Comparison of ENCODE assay signal across 8 cellular contexts in the genomic region with DNA sequence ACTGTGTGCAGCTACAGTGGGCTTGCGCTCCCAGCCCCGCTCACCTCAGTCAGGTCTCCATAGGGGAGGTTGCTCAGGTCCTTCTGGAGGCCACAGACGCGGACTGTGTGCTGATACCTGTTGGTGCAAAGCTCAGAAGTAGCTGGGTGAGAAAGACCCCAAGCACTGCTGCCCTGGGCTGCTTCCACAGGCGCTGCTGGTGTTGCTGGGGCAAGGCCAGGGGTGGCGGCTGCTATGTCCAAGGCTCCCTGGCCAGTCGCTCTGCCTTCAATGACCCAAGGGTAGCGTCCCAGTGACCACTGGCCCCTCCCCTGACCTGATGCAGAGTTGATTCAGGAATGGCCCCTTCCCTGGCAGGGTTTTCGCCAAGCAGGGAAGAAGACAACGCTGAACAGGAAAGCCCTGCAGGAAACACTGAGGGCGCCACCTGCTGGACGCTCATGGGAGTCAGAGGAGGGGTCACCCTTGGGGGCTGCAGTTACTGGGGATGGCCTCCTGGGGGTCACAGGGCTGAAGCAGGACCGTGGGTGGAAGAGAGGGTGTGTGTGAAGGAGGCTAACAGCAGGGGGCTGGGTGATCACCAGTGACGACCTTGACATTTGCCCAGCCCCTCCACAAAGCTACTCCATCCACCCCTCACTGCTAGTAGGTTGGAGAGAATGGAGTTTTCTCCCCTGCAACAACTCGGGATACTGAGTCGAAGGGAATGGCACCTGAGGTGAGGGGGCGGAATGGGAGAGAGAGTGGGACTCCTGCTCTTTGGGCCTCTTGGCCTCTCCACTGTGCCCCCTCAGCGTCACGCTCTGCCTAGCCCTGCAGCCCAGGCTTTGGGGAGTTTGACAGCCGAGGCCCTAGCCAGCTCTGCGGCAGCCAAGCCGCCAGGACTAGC. TPM values are rescaled to one million over a fixed set of nuclear protein-coding genes. Genes with fewer than 3 reads are reported as not detected.
A peak's percentile ranks its signal among the peaks of the same experiment; 100 is the strongest.
DNase-seq lines count a peak whose midpoint lies in the region; ATAC-seq, FAIRE-seq and TF ChIP-seq lines count a peak whose summit lies in the region.

No MANE protein-coding gene starts in this region.

- no peak overlapping the region for H3K4me3 Mint-ChIP-seq in CD14-positive monocyte

- H3K9me3 Mint-ChIP-seq in CD14-positive monocyte, result peaks cover 0 to 2% (median 0%) of the 10 kb centered on the region in 7 donors

- H3K9ac ChIP-seq in kidney (ENCODE audit: low read length in 2 of 2), result no peak overlapping the region

- peak; percentile 70 for ATAC-seq in GM18870 (IDR thresholded peaks at IDR 0.05; ENCODE audit: unreplicated experiment)

- H3K4me1 ChIP-seq in adrenal gland (replicated peaks in 1 of 2) (no peaks in the 10 kb centered on the region), kidney (ENCODE audit: control insufficient read depth in 1 of 2, insufficient read depth in 1 of 2, low read depth in 1 of 2, low read length in 2 of 2) (no peaks in the 10 kb centered on the region), sigmoid colon (no peaks in the 10 kb centered on the region)

- no peak for TF ChIP-seq EP300 in sigmoid colon (IDR thresholded peaks at IDR 0.05)

- no peaks in the 10 kb centered on the region for H3K9me3 ChIP-seq in adrenal gland (replicated peaks in 1 of 3)
- no peaks in the 10 kb centered on the region for H3K9me3 ChIP-seq in kidney (ENCODE audit: control insufficient read depth in 1 of 2, low read length in 2 of 2)
- no peaks in the 10 kb centered on the region for H3K9me3 ChIP-seq in sigmoid colon

- no peak for FAIRE-seq in HTR-8/SVneo (lab: Jason Lieb, UNC)
- no peak for FAIRE-seq in kidney (lab: Jason Lieb, UNC)

- intact Hi-C loops in CD14-positive monocyte (cut with micrococcal nuclease), result no loop called here
- intact Hi-C loops in adrenal gland (cut with DNase I), result no loop called here
- intact Hi-C loops in kidney (cut with DNase I), result no loop called here
- intact Hi-C loops in sigmoid colon (cut with DNase I), result no loop called here

- H3K4me3 ChIP-seq in adrenal gland, result no peak overlapping the region
- no peak overlapping the region for H3K4me3 ChIP-seq in kidney (ENCODE audit: low read length in 2 of 2)
- no peak overlapping the region for H3K4me3 ChIP-seq in sigmoid colon

- 57 to 66% (median 62%) methylated on average over 13 to 22 of the region's 22 CpGs for WGBS in adrenal gland, 4 donors
- 61 to 63% methylated on average over 22 of the region's 22 CpGs for WGBS in sigmoid colon, 2 donors

- H3K27ac ChIP-seq in adrenal gland (no peak overlapping the region), kidney (ENCODE audit: low read depth in 2 of 2, low read length in 2 of 2) (no peak overlapping the region), sigmoid colon (no peak overlapping the region)

- H3K27me3 ChIP-seq in adrenal gland (no peaks in the 10 kb centered on the region), sigmoid colon (no peaks in the 10 kb centered on the region)

- peaks cover 0 to 4% (median 4%) of the 10 kb centered on the region in 3 donors for H3K27me3 Mint-ChIP-seq in CD14-positive monocyte (ENCODE audit: low read depth in 3 of 3)

- peaks cover 3% of the 10 kb centered on the region for H3K4me1 Mint-ChIP-seq in CD14-positive monocyte

- no peaks in the 10 kb centered on the region for H3K36me3 Mint-ChIP-seq in CD14-positive monocyte

- TF ChIP-seq CTCF in CD14-positive monocyte (IDR thresholded peaks at IDR 0.05) (peak; percentile 79), adrenal gland (IDR thresholded peaks at IDR 0.05) (peak; percentile 31 to 60 (median 46)), kidney (IDR thresholded peaks at IDR 0.05; ENCODE audit: borderline replicate concordance, extremely low read depth, insufficient read depth) (peak; percentile 34), sigmoid colon (IDR thresholded peaks at IDR 0.05) (peak in 1 of 4 experiments; percentile 21)

- no peak overlapping the region for H3K27ac Mint-ChIP-seq in CD14-positive monocyte

- H3K36me3 ChIP-seq in adrenal gland (replicated peaks in 1 of 2) (no peaks in the 10 kb centered on the region), kidney (ENCODE audit: control insufficient read depth in 1 of 2, insufficient read depth in 2 of 2, low read length in 2 of 2) (no peaks in the 10 kb centered on the region), sigmoid colon (no peaks in the 10 kb centered on the region)

- TF ChIP-seq POLR2A in adrenal gland (IDR thresholded peaks at IDR 0.05), result no peak
- no peak for TF ChIP-seq POLR2A in sigmoid colon (IDR thresholded peaks at IDR 0.05)

- DNase-seq in CD14-positive monocyte (ENCODE audit: low spot score) (peak; percentile 58), HTR-8/SVneo (ENCODE audit: insufficient read length, low spot score) (peak; percentile 58), SW480 (ENCODE audit: low spot score) (peak; percentile 26), adrenal gland (peak; percentile 24 to 58 (median 45)), kidney (no peak), sigmoid colon (no peak)
- peak; percentile 12 for DNase-seq in stimulated activated CD8-positive, alpha-beta memory T cell treated with anti-CD3 and anti-CD28 coated beads, Interleukin-12 subunit alpha, Interleukin-12 subunit beta, amount 100 ng/mL, for 24 hours (ENCODE audit: extremely low read depth)

RNA-seq across cellular contexts. Expression of gene ABCC12, which starts 38.3 kb away (rescaled TPM):
- not detected for polyA plus RNA-seq in CD14-positive monocyte
- total RNA-seq in adrenal gland, result not detected
- polyA plus RNA-seq in adrenal gland, result not detected
- not detected for total RNA-seq in kidney
- not detected for polyA plus RNA-seq in kidney (ENCODE audit: insufficient read depth, low read depth, low replicate concordance)
- total RNA-seq in sigmoid colon, result not detected
- polyA plus RNA-seq in sigmoid colon, result not detected

Comparison
In these comparisons a context has a peak if more than half of its experiments do, and no peak if none do; other contexts are left out.
1. DNase-seq: peak in CD14-positive monocyte (single experiment), HTR-8/SVneo (single experiment), SW480 (single experiment), adrenal gland (7 of 7) and stimulated activated CD8-positive, alpha-beta memory T cell treated with anti-CD3 and anti-CD28 coated beads, Interleukin-12 subunit alpha, Interleukin-12 subunit beta, amount 100 ng/mL, for 24 hours (single experiment); none in kidney (single experiment) and sigmoid colon (single experiment).